Comparison of ENCODE assay signal across 17 cellular contexts in the genomic region with DNA sequence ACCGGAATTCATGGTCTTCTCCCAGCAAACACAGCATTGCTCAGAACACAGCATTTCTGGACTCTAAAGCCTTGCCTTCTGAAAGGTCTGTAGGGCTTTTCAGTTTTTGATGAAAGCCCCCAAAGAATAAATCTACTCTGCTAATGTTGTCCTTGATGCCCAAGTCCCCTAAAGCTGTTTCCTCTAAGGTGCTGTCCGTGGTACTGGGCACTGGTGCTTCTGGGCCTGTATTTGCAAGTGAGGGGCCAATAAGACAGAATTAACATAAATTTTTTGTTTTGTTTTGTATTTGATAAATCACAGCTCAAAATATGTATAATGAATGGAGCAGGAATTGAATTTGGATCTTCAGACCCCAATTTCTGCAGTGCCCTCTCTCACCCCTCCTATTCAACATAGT. TPM values are rescaled to one million over a fixed set of nuclear protein-coding genes. Genes with fewer than 3 reads are reported as not detected.
DNase-seq lines count a peak whose midpoint lies in the region; ATAC-seq and TF ChIP-seq lines count a peak whose summit lies in the region.
"Had no signal": no experiment of that assay in that cellular context is flagged by ENCODE, and none has a peak within 500 bp of the region (broad histone marks: within the 10 kb centered on the region; RNA-seq: fewer than 3 reads in every experiment).

No MANE protein-coding gene starts in this region.

- H3F3A ChIP-seq in GM23338 (replicated peaks; ENCODE audit: low read depth) = no peaks in the 10 kb centered on the region

- no peak overlapping the region for H3K4me3 Mint-ChIP-seq in GM23338

- peaks cover 9% of the 10 kb centered on the region for H3K27me3 Mint-ChIP-seq in GM23338 (ENCODE audit: insufficient read depth, low read depth, poor library complexity)

- H3K4me1 ChIP-seq in GM23338 (ENCODE audit: insufficient read depth) = no peaks in the 10 kb centered on the region
- H3K4me1 ChIP-seq in liver (ENCODE audit: control insufficient read depth in 4 of 4, insufficient read depth in 4 of 4, low read length in 3 of 4) = no peaks in the 10 kb centered on the region
- H3K4me1 ChIP-seq: prostate gland had no signal

- no peaks in the 10 kb centered on the region for H3K79me2 ChIP-seq in GM23338 (replicated peaks; ENCODE audit: insufficient read depth)

- no peaks in the 10 kb centered on the region for H3K9me3 Mint-ChIP-seq in GM23338

- H3K27me3 ChIP-seq in GM23338 (ENCODE audit: insufficient read depth) = peaks cover 6% of the 10 kb centered on the region; the same call in 1 of the 2 replicates
- H3K27me3 ChIP-seq in liver (ENCODE audit: control insufficient read depth in 4 of 4, insufficient read depth in 4 of 4, low read length in 3 of 4) = peaks cover 0 to 11% (median 2%) of the 10 kb centered on the region in 4 donors

- TF ChIP-seq CTCF in GM23338 (conservative IDR thresholded peaks at IDR 0.05; ENCODE audit: low read depth in 2 of 2) (no peak), choroid plexus epithelial cell (conservative IDR thresholded peaks at IDR 0.05; ENCODE audit: low read depth, low read length) (no peak), liver (IDR thresholded peaks at IDR 0.05; ENCODE audit: low read depth, low read length, missing input control) (no peak)

- H3K4me3 ChIP-seq in GM23338 = no peak overlapping the region
- H3K4me3 ChIP-seq in choroid plexus epithelial cell (ENCODE audit: low read depth, low read length) = no peak overlapping the region
- no peak overlapping the region for H3K4me3 ChIP-seq in liver (ENCODE audit: low read depth in 1 of 3, low read length in 3 of 3)
- H3K4me3 ChIP-seq: prostate gland had no signal

- no peak overlapping the region for H3K4me2 ChIP-seq in GM23338
- H3K4me2 ChIP-seq: KMS-11 had no signal

- no peak; the same call in 1 of the 3 replicates for ATAC-seq in GM23338
- ATAC-seq: activated naive CD4-positive, alpha-beta T cell treated with anti-CD3 and anti-CD28 coated beads, Interleukin-2, amount 50 U/mL, for 72 hours; PC-3 had no signal

- no peaks in the 10 kb centered on the region for H3K4me1 Mint-ChIP-seq in GM23338

- H3K9ac ChIP-seq in liver (ENCODE audit: low read depth in 1 of 2, low read length in 2 of 2) = no peak overlapping the region
- H3K9ac ChIP-seq: KMS-11 had no signal

- H4K20me1 ChIP-seq in GM23338 (replicated peaks; ENCODE audit: insufficient read depth) = no peaks in the 10 kb centered on the region

- H3K27ac ChIP-seq in GM23338 (ENCODE audit: low read depth) (no peak overlapping the region), liver (ENCODE audit: low read depth in 1 of 2, low read length in 2 of 2) (no peak overlapping the region)
- H3K27ac ChIP-seq: KMS-11, prostate gland, WERI-Rb-1 had no signal

- no peak overlapping the region for H2AFZ ChIP-seq in GM23338

- peaks cover 0 to under 1% (median 0%) of the 10 kb centered on the region in 4 donors for H3K9me3 ChIP-seq in liver (ENCODE audit: control insufficient read depth in 4 of 4, low read length in 3 of 4)
- H3K9me3 ChIP-seq: prostate gland had no signal

- H3K27ac Mint-ChIP-seq in GM23338 = no peak overlapping the region
- H3K27ac Mint-ChIP-seq: activated naive CD4-positive, alpha-beta T cell treated with anti-CD3 and anti-CD28 coated beads, Interleukin-2, amount 50 U/mL, for 72 hours had no signal

- TF ChIP-seq RAD21 in liver (IDR thresholded peaks at IDR 0.05) = no peak

- H3K9me2 ChIP-seq in GM23338 (ENCODE audit: insufficient read depth) = no peaks in the 10 kb centered on the region; the same call in 1 of the 2 replicates

- H3K36me3 Mint-ChIP-seq in GM23338 (ENCODE audit: low read depth) = no peaks in the 10 kb centered on the region

- DNase-seq in GM23338 (ENCODE audit: low spot score) (peak; percentile 61), M059J (ENCODE audit: low read depth) (peak; percentile 9), choroid plexus epithelial cell (ENCODE audit: low read depth) (peak; percentile 18), occipital lobe (lab: John Stamatoyannopoulos, UW) (no peak), NCI-H2107 (lab: John Stamatoyannopoulos, UW) (no peak)
- no peak for DNase-seq in activated CD8-positive, alpha-beta memory T cell treated with anti-CD3 and anti-CD28 coated beads, Interleukin-2, amount 50 U/mL, for 4 hours
- DNase-seq: activated CD8-positive, alpha-beta memory T cell treated with anti-CD3 and anti-CD28 coated beads, Interleukin-2, amount 50 U/mL, for 48 hours; glutamatergic neuron; NCI-H1694 treated with DMSO at 0.1 percent for 48 hours; NCI-H526; PC-3; WERI-Rb-1 had no signal

- 39% methylated on average over 2 of the region's 2 CpGs for WGBS in liver

- H3K36me3 ChIP-seq in GM23338 (ENCODE audit: insufficient read depth) = no peaks in the 10 kb centered on the region
- no peaks in the 10 kb centered on the region for H3K36me3 ChIP-seq in liver (ENCODE audit: control insufficient read depth in 4 of 4, insufficient read depth in 3 of 4, low read depth in 1 of 4, low read length in 3 of 4)
- H3K36me3 ChIP-seq: prostate gland, WERI-Rb-1 had no signal

TF ChIP-seq in GM23338, 12 proteins besides CTCF, POLR2A, EP300 and RAD21:
- no peak for TF ChIP-seq POLR2AphosphoS5 (IDR thresholded peaks at IDR 0.05; ENCODE audit: low read depth)
- TF ChIP-seq EZH2phosphoT487 (IDR thresholded peaks at IDR 0.05; ENCODE audit: unreplicated experiment) = no peak
- TF ChIP-seq, protein P1, sequence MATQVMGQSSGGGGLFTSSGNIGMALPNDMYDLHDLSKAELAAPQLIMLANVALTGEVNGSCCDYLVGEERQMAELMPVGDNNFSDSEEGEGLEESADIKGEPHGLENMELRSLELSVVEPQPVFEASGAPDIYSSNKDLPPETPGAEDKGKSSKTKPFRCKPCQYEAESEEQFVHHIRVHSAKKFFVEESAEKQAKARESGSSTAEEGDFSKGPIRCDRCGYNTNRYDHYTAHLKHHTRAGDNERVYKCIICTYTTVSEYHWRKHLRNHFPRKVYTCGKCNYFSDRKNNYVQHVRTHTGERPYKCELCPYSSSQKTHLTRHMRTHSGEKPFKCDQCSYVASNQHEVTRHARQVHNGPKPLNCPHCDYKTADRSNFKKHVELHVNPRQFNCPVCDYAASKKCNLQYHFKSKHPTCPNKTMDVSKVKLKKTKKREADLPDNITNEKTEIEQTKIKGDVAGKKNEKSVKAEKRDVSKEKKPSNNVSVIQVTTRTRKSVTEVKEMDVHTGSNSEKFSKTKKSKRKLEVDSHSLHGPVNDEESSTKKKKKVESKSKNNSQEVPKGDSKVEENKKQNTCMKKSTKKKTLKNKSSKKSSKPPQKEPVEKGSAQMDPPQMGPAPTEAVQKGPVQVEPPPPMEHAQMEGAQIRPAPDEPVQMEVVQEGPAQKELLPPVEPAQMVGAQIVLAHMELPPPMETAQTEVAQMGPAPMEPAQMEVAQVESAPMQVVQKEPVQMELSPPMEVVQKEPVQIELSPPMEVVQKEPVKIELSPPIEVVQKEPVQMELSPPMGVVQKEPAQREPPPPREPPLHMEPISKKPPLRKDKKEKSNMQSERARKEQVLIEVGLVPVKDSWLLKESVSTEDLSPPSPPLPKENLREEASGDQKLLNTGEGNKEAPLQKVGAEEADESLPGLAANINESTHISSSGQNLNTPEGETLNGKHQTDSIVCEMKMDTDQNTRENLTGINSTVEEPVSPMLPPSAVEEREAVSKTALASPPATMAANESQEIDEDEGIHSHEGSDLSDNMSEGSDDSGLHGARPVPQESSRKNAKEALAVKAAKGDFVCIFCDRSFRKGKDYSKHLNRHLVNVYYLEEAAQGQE (IDR thresholded peaks at IDR 0.05; ENCODE audit: unreplicated experiment) = peak; percentile 88
TF ChIP-seq in GM23338: peak in this region for 1.

TF ChIP-seq in liver, 16 proteins besides CTCF, POLR2A, EP300 and RAD21:
- TF ChIP-seq, protein P1 (IDR thresholded peaks at IDR 0.05) = peak; percentile 93
- TF ChIP-seq FOXA1 (IDR thresholded peaks at IDR 0.05) = no peak
- TF ChIP-seq EGR1 (IDR thresholded peaks at IDR 0.05; ENCODE audit: low read depth in 2 of 2) = no peak

RNA-seq across cellular contexts. Expression of a gene that starts 12.1 kb away (rescaled TPM):
- total RNA-seq in GM23338 (2014; rRNA removed; shearing (Covaris generic)) = not detected in 2 replicates
- not detected in 2 replicates for polyA plus RNA-seq in GM23338 (2016; fragmentation: Nextera tagmentation; extraction: Ambion mirVana)
- not detected in 2 replicates for total RNA-seq in M059J (2014; rRNA removed; shearing (Covaris generic))
- total RNA-seq in liver = not detected
- polyA plus RNA-seq in liver = not detected
- total RNA-seq in occipital lobe = not detected
- total RNA-seq: activated naive CD4-positive, alpha-beta T cell treated with anti-CD3 and anti-CD28 coated beads, Interleukin-2, amount 50 U/mL, for 72 hours; cardiac septum; PC-3; prostate gland had no signal

RNA-seq across cellular contexts. Expression of a gene that starts 50.3 kb away (rescaled TPM):
- 22.8 and 25.2 TPM in 2 replicates for total RNA-seq in GM23338 (2014; rRNA removed; shearing (Covaris generic))
- polyA plus RNA-seq in GM23338 (2016; fragmentation: Nextera tagmentation; extraction: Ambion mirVana) (24.4 and 24.6 TPM in 2 replicates), liver (1 to 10 TPM; 1.5 to 5.7 TPM)
- 16.4 and 20.0 TPM in 2 replicates for total RNA-seq in M059J (2014; rRNA removed; shearing (Covaris generic))
- total RNA-seq in liver (1 to 10 TPM; 3.3 to 8.5 TPM), occipital lobe (26.4 TPM)

RNA-seq across cellular contexts. Expression of a gene that starts 57.6 kb away (rescaled TPM):
- 2.5 and 4.7 TPM in 2 replicates for total RNA-seq in GM23338 (2014; rRNA removed; shearing (Covaris generic))
- 4.1 and 4.6 TPM in 2 replicates for polyA plus RNA-seq in GM23338 (2016; fragmentation: Nextera tagmentation; extraction: Ambion mirVana)
- 7.4 and 8.9 TPM in 2 replicates for total RNA-seq in M059J (2014; rRNA removed; shearing (Covaris generic))
- 1 to 10 TPM; 1.1 to 1.4 TPM for total RNA-seq in liver
- 1 to 10 TPM in 1 of 2 donors, under 1 TPM in 1; 0.38 to 1.1 TPM for polyA plus RNA-seq in liver
- 18.9 TPM for total RNA-seq in occipital lobe

Comparison
In these comparisons a context has a peak if more than half of its experiments do, and no peak if none do; other contexts are left out.
1. DNase-seq: peak in GM23338 (single experiment), M059J (single experiment) and choroid plexus epithelial cell (single experiment); none in occipital lobe (single experiment), NCI-H2107 (single experiment) and activated CD8-positive, alpha-beta memory T cell treated with anti-CD3 and anti-CD28 coated beads, Interleukin-2, amount 50 U/mL, for 4 hours (single experiment).